ENCODE assay signal across 9 cellular contexts in the genomic region with DNA sequence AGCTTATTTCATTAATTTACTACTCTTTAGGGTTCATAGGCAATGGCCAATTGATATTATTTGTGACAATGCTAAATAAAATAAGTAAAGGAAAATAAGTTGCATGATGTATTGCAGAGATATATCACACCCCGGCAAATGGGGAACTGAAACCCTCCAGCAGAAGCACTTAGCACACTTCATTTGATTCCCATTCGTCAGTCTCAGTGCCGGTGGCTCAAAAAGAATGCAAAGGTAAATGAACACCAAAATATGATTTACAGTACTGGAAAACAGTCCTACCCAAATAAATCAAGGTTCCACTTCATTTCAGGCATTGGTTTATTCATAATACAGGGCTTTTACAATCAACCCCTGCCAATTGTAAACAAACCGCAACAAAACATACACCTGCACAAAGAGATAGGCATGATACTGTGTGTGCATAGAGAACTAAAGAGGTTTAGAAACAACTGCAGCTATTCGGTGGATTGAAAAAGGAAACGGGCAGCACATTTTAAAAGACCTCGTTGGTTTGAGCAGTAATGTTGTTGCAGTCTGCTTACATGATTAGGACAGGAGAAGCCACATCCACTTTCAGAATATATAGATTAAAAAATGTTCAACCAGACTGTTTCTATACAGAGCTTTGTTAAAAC.
A peak's percentile ranks its signal among the peaks of the same experiment; 100 is the strongest.
DNase-seq lines count a peak whose midpoint lies in the region; ATAC-seq and TF ChIP-seq lines count a peak whose summit lies in the region.
"Had no signal": no experiment of that assay in that cellular context is flagged by ENCODE, and none has a peak within 500 bp of the region (broad histone marks: within the 10 kb centered on the region; RNA-seq: fewer than 3 reads in every experiment).

No MANE protein-coding gene starts in this region.

- intact Hi-C loops in activated naive CD4-positive, alpha-beta T cell treated with anti-CD3 and anti-CD28 coated beads for 36 hours (cut with micrococcal nuclease) = no loop called here
- intact Hi-C loops in testis (cut with DNase I; ENCODE audit: low total_unique reads) = no loop called here

- no peaks in the 10 kb centered on the region for H3K36me3 Mint-ChIP-seq in activated naive CD4-positive, alpha-beta T cell treated with anti-CD3 and anti-CD28 coated beads for 36 hours (ENCODE audit: low read depth)

- peaks cover 5% of the 10 kb centered on the region for H3K4me1 Mint-ChIP-seq in activated naive CD4-positive, alpha-beta T cell treated with anti-CD3 and anti-CD28 coated beads for 36 hours (ENCODE audit: low read depth)

- no peak overlapping the region for H3K4me3 ChIP-seq in testis
- H3K4me3 ChIP-seq: BLaER1 had no signal

- 71 to 78% methylated on average over 7 of the region's 7 CpGs for WGBS in testis, 2 donors

- ATAC-seq in GM19468 (IDR thresholded peaks at IDR 0.05; ENCODE audit: extremely low read depth, unreplicated experiment) (peak; percentile 88), HG03139 (IDR thresholded peaks at IDR 0.05; ENCODE audit: unreplicated experiment) (peak; percentile 97)

- H3K27me3 Mint-ChIP-seq in activated naive CD4-positive, alpha-beta T cell treated with anti-CD3 and anti-CD28 coated beads for 36 hours (ENCODE audit: low read depth) = peaks cover 25% of the 10 kb centered on the region

- H3K27me3 ChIP-seq in testis = no peaks in the 10 kb centered on the region
- H3K27me3 ChIP-seq: BLaER1 had no signal

- H3K9me3 Mint-ChIP-seq in activated naive CD4-positive, alpha-beta T cell treated with anti-CD3 and anti-CD28 coated beads for 36 hours = no peaks in the 10 kb centered on the region

- no peak overlapping the region for H3K27ac Mint-ChIP-seq in activated naive CD4-positive, alpha-beta T cell treated with anti-CD3 and anti-CD28 coated beads for 36 hours

- CTCF ChIA-PET in activated naive CD4-positive, alpha-beta T cell treated with anti-CD3 and anti-CD28 coated beads for 36 hours (lab: Charles Lee) = no interaction called here

- H3K4me3 Mint-ChIP-seq in activated naive CD4-positive, alpha-beta T cell treated with anti-CD3 and anti-CD28 coated beads for 36 hours = no peak overlapping the region

- TF ChIP-seq CTCF in testis (IDR thresholded peaks at IDR 0.05) = no peak

- TF ChIP-seq POLR2A in testis (IDR thresholded peaks at IDR 0.05) = no peak

- peak; percentile 87 for DNase-seq in DMS79 treated with DMSO at 0.1 percent for 48 hours (lab: John Stamatoyannopoulos, UW)
- DNase-seq in NCI-H510A treated with DMSO at 0.1 percent for 48 hours (lab: John Stamatoyannopoulos, UW) = peak; percentile 86
- DNase-seq in cerebellar cortex (ENCODE audit: low spot score) = no peak
- no peak for DNase-seq in activated naive CD4-positive, alpha-beta T cell treated with anti-CD3 and anti-CD28 coated beads for 36 hours
- no peak for DNase-seq in testis
- no peak for DNase-seq in substantia nigra (lab: John Stamatoyannopoulos, UW)

- H3K4me1 ChIP-seq in testis = no peaks in the 10 kb centered on the region
- H3K4me1 ChIP-seq: BLaER1 had no signal

- no peaks in the 10 kb centered on the region for H3K36me3 ChIP-seq in testis (ENCODE audit: low read depth, missing control alignments)
- H3K36me3 ChIP-seq: BLaER1 had no signal

- H3K27ac ChIP-seq in testis (no peak overlapping the region), substantia nigra (ENCODE audit: low read depth, low read length, poor library complexity, severe bottlenecking) (no peak overlapping the region)
- H3K27ac ChIP-seq: BLaER1 had no signal

- no peaks in the 10 kb centered on the region for H3K9me3 ChIP-seq in testis
- H3K9me3 ChIP-seq: BLaER1 had no signal

Comparison
In these comparisons a context has a peak if more than half of its experiments do, and no peak if none do; other contexts are left out.
1. DNase-seq: peak in DMS79 treated with DMSO at 0.1 percent for 48 hours (single experiment) and NCI-H510A treated with DMSO at 0.1 percent for 48 hours (single experiment); none in cerebellar cortex (single experiment), activated naive CD4-positive, alpha-beta T cell treated with anti-CD3 and anti-CD28 coated beads for 36 hours (single experiment), testis (single experiment) and substantia nigra (0 of 49).